Comparison of ENCODE assay signal across 20 cellular contexts in the genomic region with DNA sequence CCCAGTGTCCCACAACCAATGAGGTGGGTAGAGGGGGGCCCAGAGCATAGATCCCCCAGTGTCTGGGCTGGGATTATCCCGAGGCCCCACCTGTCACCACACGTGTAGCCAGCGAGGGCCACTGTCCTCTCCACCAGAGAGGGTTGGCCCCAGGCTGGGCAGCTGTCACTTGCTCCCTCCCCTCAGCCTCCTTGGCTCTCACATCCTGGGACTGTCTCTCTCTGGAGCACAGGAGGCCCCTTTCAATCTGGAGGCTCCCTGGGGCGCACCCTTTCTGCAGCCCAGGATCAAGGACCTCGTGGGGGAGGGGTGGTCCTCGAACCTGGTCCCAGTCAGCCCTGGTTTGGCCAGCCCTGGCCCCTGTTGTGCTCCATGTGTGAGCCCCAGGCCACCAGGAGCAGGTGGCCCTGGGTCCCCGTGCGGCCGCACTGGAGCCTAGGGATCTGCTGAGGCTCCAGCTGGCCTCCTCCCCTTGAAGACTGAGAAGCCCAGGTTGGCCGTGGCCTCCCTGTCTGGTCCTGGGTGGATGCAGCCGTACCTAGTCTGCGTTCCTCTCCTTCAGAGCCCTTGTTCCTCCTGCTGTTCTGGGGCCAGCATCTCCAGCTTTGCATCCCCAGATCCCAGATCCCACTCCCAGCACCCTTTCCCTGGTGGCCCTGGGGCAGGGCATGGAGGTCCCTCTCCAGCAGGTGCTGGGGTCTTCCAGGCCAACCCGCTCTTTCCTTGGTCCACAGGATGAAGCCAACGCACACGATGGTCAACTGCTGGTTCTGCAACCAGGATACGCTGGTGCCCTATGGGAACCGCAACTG. TPM values are rescaled to one million over a fixed set of nuclear protein-coding genes. Genes with fewer than 3 reads are reported as not detected.
DNase-seq lines count a peak whose midpoint lies in the region; ATAC-seq and TF ChIP-seq lines count a peak whose summit lies in the region.
"Had no signal": no experiment of that assay in that cellular context is flagged by ENCODE, and none has a peak within 500 bp of the region (broad histone marks: within the 10 kb centered on the region; RNA-seq: fewer than 3 reads in every experiment).

No MANE protein-coding gene starts in this region.

- H3K36me3 ChIP-seq in heart left ventricle (peaks cover 0 to 35% (median 27%) of the 10 kb centered on the region in 9 donors), lower lobe of right lung (peaks cover 34% of the 10 kb centered on the region), spleen (peaks cover 0 to 49% (median 24%) of the 10 kb centered on the region in 6 donors)

- intact Hi-C loops in right cardiac atrium (cut with DNase I): no loop called here
- intact Hi-C loops in heart left ventricle (cut with DNase I): no loop called here
- intact Hi-C loops in lower lobe of right lung (cut with DNase I): no loop called here
- intact Hi-C loops in spleen (cut with DNase I; ENCODE audit: low total_unique reads): no loop called here

- H3K4me3 ChIP-seq in right cardiac atrium (ENCODE audit: low read length) (no peak overlapping the region), heart left ventricle (no peak overlapping the region), lower lobe of right lung (no peak overlapping the region), spleen (no peak overlapping the region)
- H3K4me3 ChIP-seq: HAP-1 had no signal

- 84% methylated on average over 17 of the region's 17 CpGs for WGBS in right cardiac atrium
- 84 to 100% (median 90%) methylated on average over 8 to 17 of the region's 17 CpGs for WGBS in heart left ventricle, 4 donors
- 86 to 94% (median 89%) methylated on average over 13 to 17 of the region's 17 CpGs for WGBS in spleen, 5 donors

- H3K27ac ChIP-seq in right cardiac atrium (ENCODE audit: low read length) (no peak overlapping the region), heart left ventricle (peak overlapping the region in 1 of 12 donors; percentile 35), lower lobe of right lung (no peak overlapping the region), spleen (no peak overlapping the region)

- DNase-seq in right cardiac atrium (peak in 2 of 3 donors; percentile 27 to 48), heart left ventricle (no peak), NCI-H82 treated with DMSO at 0.1 percent for 48 hours (lab: John Stamatoyannopoulos, UW; ENCODE audit: unreplicated experiment) (peak; percentile 8), lower lobe of right lung (peak; percentile 38), spleen (peak; percentile 64), NCI-H2171 treated with DMSO at 0.1 percent for 48 hours (lab: John Stamatoyannopoulos, UW) (no peak), pons (ENCODE audit: low spot score) (no peak)
- DNase-seq: Calu3; CD8-positive, alpha-beta T cell; DMS53; EL; NCI-H1092 treated with DMSO at 0.1 percent for 48 hours; NCI-H146; NCI-H446 treated with DMSO at 0.1 percent for 48 hours; NCI-H774; PC-3; RPMI8226; SIG-M5 had no signal

- no peak for TF ChIP-seq CTCF in heart left ventricle (IDR thresholded peaks at IDR 0.05)
- TF ChIP-seq CTCF in lower lobe of right lung (IDR thresholded peaks at IDR 0.05): no peak
- no peak for TF ChIP-seq CTCF in spleen (IDR thresholded peaks at IDR 0.05 in 8 of 11, conservative IDR thresholded peaks at IDR 0.05 in 3 of 11)

- H3K27me3 ChIP-seq in right cardiac atrium (ENCODE audit: control insufficient read depth, insufficient read depth): no peaks in the 10 kb centered on the region
- H3K27me3 ChIP-seq in heart left ventricle: no peaks in the 10 kb centered on the region
- H3K27me3 ChIP-seq in lower lobe of right lung (ENCODE audit: low read depth): no peaks in the 10 kb centered on the region
- H3K27me3 ChIP-seq in spleen (replicated peaks in 1 of 7): no peaks in the 10 kb centered on the region

- peaks cover 26% of the 10 kb centered on the region for H3K4me1 ChIP-seq in right cardiac atrium (ENCODE audit: control insufficient read depth, insufficient read depth, low read length)
- peaks cover 3 to 70% (median 49%) of the 10 kb centered on the region in 12 donors for H3K4me1 ChIP-seq in heart left ventricle
- H3K4me1 ChIP-seq in lower lobe of right lung: peaks cover 22% of the 10 kb centered on the region
- H3K4me1 ChIP-seq in spleen: peaks cover 16 to 48% (median 39%) of the 10 kb centered on the region in 6 donors

- no peaks in the 10 kb centered on the region for H3K9me3 ChIP-seq in right cardiac atrium (ENCODE audit: control insufficient read depth, low read length)
- no peaks in the 10 kb centered on the region for H3K9me3 ChIP-seq in heart left ventricle
- H3K9me3 ChIP-seq in lower lobe of right lung: no peaks in the 10 kb centered on the region
- no peaks in the 10 kb centered on the region for H3K9me3 ChIP-seq in spleen
- H3K9me3 ChIP-seq: HAP-1 had no signal

- no peak for ATAC-seq in right cardiac atrium
- no peak for ATAC-seq in heart left ventricle
- no peak for ATAC-seq in lower lobe of right lung
- no peak for ATAC-seq in HG03039 (IDR thresholded peaks at IDR 0.05; ENCODE audit: unreplicated experiment)
- ATAC-seq: CD8-positive, alpha-beta T cell; PC-3 had no signal

- TF ChIP-seq POLR2A in heart left ventricle (IDR thresholded peaks at IDR 0.05): no peak
- no peak for TF ChIP-seq POLR2A in spleen (IDR thresholded peaks at IDR 0.05)

RNA-seq across cellular contexts. Expression of gene TMEM201, which starts 6.7 kb away (rescaled TPM):
- total RNA-seq in right cardiac atrium: 10 to 100 TPM; 18.4 to 23.3 (median 21.1) TPM
- polyA plus RNA-seq in right cardiac atrium: 14.5 TPM
- total RNA-seq in heart left ventricle: 10 to 100 TPM; 16.0 to 24.8 (median 18.5) TPM
- 10 to 100 TPM; 13.1 to 22.9 TPM for polyA plus RNA-seq in heart left ventricle
- total RNA-seq in lower lobe of right lung: 8.2 TPM
- 10 to 100 TPM in 1 of 7 donors, 1 to 10 TPM in 6; 5.6 to 11.6 (median 9.1) TPM for total RNA-seq in spleen
- 1 to 10 TPM; 2.5 to 5.2 (median 3.0) TPM for polyA plus RNA-seq in spleen

RNA-seq across cellular contexts. Expression of gene SLC25A33, which starts 56.1 kb away (rescaled TPM):
- total RNA-seq in right cardiac atrium (10 to 100 TPM in 1 of 4 donors, 1 to 10 TPM in 3; 7.0 to 11.4 (median 8.0) TPM), heart left ventricle (1 to 10 TPM; 2.8 to 9.7 (median 4.5) TPM), lower lobe of right lung (3.9 TPM), spleen (1 to 10 TPM; 2.4 to 4.5 (median 3.3) TPM)
- polyA plus RNA-seq in right cardiac atrium (12.9 TPM), heart left ventricle (1 to 10 TPM; 4.4 to 6.6 TPM), spleen (1 to 10 TPM; 2.8 to 3.9 (median 3.1) TPM)

RNA-seq across cellular contexts. Expression of gene PIK3CD, which starts 56.2 kb away (rescaled TPM):
- total RNA-seq in right cardiac atrium: 1 to 10 TPM; 3.8 to 5.9 (median 4.5) TPM
- polyA plus RNA-seq in right cardiac atrium: 3.0 TPM
- 10 to 100 TPM in 3 of 9 donors, 1 to 10 TPM in 6; 2.3 to 18.8 (median 4.4) TPM for total RNA-seq in heart left ventricle
- 1 to 10 TPM; 1.9 to 2.0 TPM for polyA plus RNA-seq in heart left ventricle
- 28.3 TPM for total RNA-seq in lower lobe of right lung
- 100 to 1,000 TPM in 5 of 7 donors, 10 to 100 TPM in 2; 89.4 to 186 (median 130) TPM for total RNA-seq in spleen
- 10 to 100 TPM; 26.8 to 52.1 (median 43.2) TPM for polyA plus RNA-seq in spleen

Comparison
In these comparisons a context has a peak if more than half of its experiments do, and no peak if none do; other contexts are left out.
1. DNase-seq: peak in right cardiac atrium (2 of 3), NCI-H82 treated with DMSO at 0.1 percent for 48 hours (single experiment), lower lobe of right lung (single experiment) and spleen (single experiment); none in heart left ventricle (0 of 5), NCI-H2171 treated with DMSO at 0.1 percent for 48 hours (single experiment) and pons (single experiment).